ENCODE assay signal across 14 cellular contexts in genomic region chr19:55658846-55659459, GRCh38. TPM values are rescaled to one million over a fixed set of nuclear protein-coding genes. Genes with fewer than 3 reads are reported as not detected.
DNase-seq lines count a peak whose midpoint lies in the region; ATAC-seq, FAIRE-seq and TF ChIP-seq lines count a peak whose summit lies in the region.
"Had no signal": no experiment of that assay in that cellular context is flagged by ENCODE, and none has a peak within 500 bp of the region (broad histone marks: within the 10 kb centered on the region; RNA-seq: fewer than 3 reads in every experiment).

No MANE protein-coding gene starts in this region.

- no peaks in the 10 kb centered on the region for H3K27me3 ChIP-seq in left ventricle myocardium inferior (ENCODE audit: low read depth)
- H3K27me3 ChIP-seq: esophagus squamous epithelium, ovary, uterus had no signal

- H3K9me3 Mint-ChIP-seq in activated CD4-positive, alpha-beta T cell treated with anti-CD3 and anti-CD28 coated beads, Interleukin-2, amount 10 ng/mL, durations not matched to agents 24 days and 14 days = no peaks in the 10 kb centered on the region

- no peak overlapping the region for H3K27ac ChIP-seq in left ventricle myocardium inferior (replicated peaks)
- peak overlapping the region; percentile 100; the same call in 1 of the 2 replicates for H3K27ac ChIP-seq in VCaP
- H3K27ac ChIP-seq in kidney (ENCODE audit: low read depth in 2 of 2, low read length in 2 of 2) = no peak overlapping the region
- H3K27ac ChIP-seq: esophagus squamous epithelium, ovary, uterus had no signal

- H3K36me3 Mint-ChIP-seq in activated CD4-positive, alpha-beta T cell treated with anti-CD3 and anti-CD28 coated beads, Interleukin-2, amount 10 ng/mL, durations not matched to agents 24 days and 14 days (ENCODE audit: low read depth) = peaks cover 68% of the 10 kb centered on the region

- no peak overlapping the region for H3K27ac Mint-ChIP-seq in activated CD4-positive, alpha-beta T cell treated with anti-CD3 and anti-CD28 coated beads, Interleukin-2, amount 10 ng/mL, durations not matched to agents 24 days and 14 days

- H3K4me3 Mint-ChIP-seq in activated CD4-positive, alpha-beta T cell treated with anti-CD3 and anti-CD28 coated beads, Interleukin-2, amount 10 ng/mL, durations not matched to agents 24 days and 14 days = no peak overlapping the region

- intact Hi-C loops in left ventricle myocardium inferior (cut with micrococcal nuclease) = no loop called here
- intact Hi-C loops in left cardiac atrium (cut with DNase I) = no loop called here
- intact Hi-C loops in kidney (cut with DNase I) = no loop called here
- intact Hi-C loops in activated CD4-positive, alpha-beta T cell treated with anti-CD3 and anti-CD28 coated beads, Interleukin-2, amount 10 ng/mL, durations not matched to agents 24 days and 14 days (cut with micrococcal nuclease) = loop anchor here (10.0 kb wide), 2 partner anchors 404 to 656 kb away; partner anchors contain the start of genes PPP6R1 and ZSCAN5A

- no peaks in the 10 kb centered on the region for H3K9me3 ChIP-seq in left ventricle myocardium inferior (replicated peaks)
- H3K9me3 ChIP-seq in kidney (ENCODE audit: control insufficient read depth in 1 of 2, low read length in 2 of 2) = no peaks in the 10 kb centered on the region
- H3K9me3 ChIP-seq: esophagus squamous epithelium, ovary, uterus had no signal

- H3K4me3 ChIP-seq in left ventricle myocardium inferior (peak overlapping the region; percentile 8), kidney (ENCODE audit: low read length in 2 of 2) (no peak overlapping the region)
- H3K4me3 ChIP-seq: ovary, uterus had no signal

- H3K4me1 ChIP-seq in left ventricle myocardium inferior (peaks cover 57% of the 10 kb centered on the region), kidney (ENCODE audit: control insufficient read depth in 1 of 2, insufficient read depth in 1 of 2, low read depth in 1 of 2, low read length in 2 of 2) (peaks cover 10 to 29% of the 10 kb centered on the region in 2 donors)

- H3K9ac ChIP-seq in kidney (ENCODE audit: low read length in 2 of 2) = no peak overlapping the region

- DNase-seq in left ventricle myocardium inferior = no peak
- no peak for DNase-seq in left cardiac atrium
- peak; percentile 61 for DNase-seq in kidney
- DNase-seq in activated CD4-positive, alpha-beta T cell treated with anti-CD3 and anti-CD28 coated beads, Interleukin-2, amount 10 ng/mL, durations not matched to agents 24 days and 14 days = no peak
- DNase-seq: activated effector memory CD4-positive, alpha-beta T cell treated with anti-CD3 and anti-CD28 coated beads, Interleukin-2, amount 50 U/mL, for 16 hours; esophagus squamous epithelium; hypothalamus; NCI-H2081; uterus had no signal

- ATAC-seq in left cardiac atrium (no peak), GM19452 (IDR thresholded peaks at IDR 0.05; ENCODE audit: unreplicated experiment) (no peak), GM18502 (IDR thresholded peaks at IDR 0.05; ENCODE audit: poor library complexity, unreplicated experiment) (no peak), HG03439 (IDR thresholded peaks at IDR 0.05; ENCODE audit: unreplicated experiment) (no peak)

- no peak for FAIRE-seq in kidney (lab: Jason Lieb, UNC)

- H3K36me3 ChIP-seq in left ventricle myocardium inferior (peaks cover 48% of the 10 kb centered on the region), kidney (ENCODE audit: control insufficient read depth in 1 of 2, insufficient read depth in 2 of 2, low read length in 2 of 2) (peaks cover 20 to 32% of the 10 kb centered on the region in 2 donors)
- H3K36me3 ChIP-seq: ovary, uterus had no signal

- TF ChIP-seq CTCF in left ventricle myocardium inferior (IDR thresholded peaks at IDR 0.05; ENCODE audit: borderline replicate concordance) = no peak
- no peak for TF ChIP-seq CTCF in VCaP (conservative IDR thresholded peaks at IDR 0.05)
- TF ChIP-seq CTCF in kidney (IDR thresholded peaks at IDR 0.05; ENCODE audit: borderline replicate concordance, extremely low read depth, insufficient read depth) = no peak

- peaks cover 31% of the 10 kb centered on the region for H3K4me1 Mint-ChIP-seq in activated CD4-positive, alpha-beta T cell treated with anti-CD3 and anti-CD28 coated beads, Interleukin-2, amount 10 ng/mL, durations not matched to agents 24 days and 14 days

- no peaks in the 10 kb centered on the region for H3K27me3 Mint-ChIP-seq in activated CD4-positive, alpha-beta T cell treated with anti-CD3 and anti-CD28 coated beads, Interleukin-2, amount 10 ng/mL, durations not matched to agents 24 days and 14 days

RNA-seq across cellular contexts. Expression of gene U2AF2, which starts 4.1 kb away (rescaled TPM):
- total RNA-seq in left ventricle myocardium inferior (74.0 TPM), left cardiac atrium (10 to 100 TPM; 82.4 to 87.5 TPM), kidney (161 TPM)
- polyA plus RNA-seq in kidney (ENCODE audit: insufficient read depth, low read depth, low replicate concordance) = 54.8 TPM
- 390 and 394 TPM in 2 replicates for total RNA-seq in activated CD4-positive, alpha-beta T cell treated with anti-CD3 and anti-CD28 coated beads, Interleukin-2, amount 10 ng/mL, durations not matched to agents 24 days and 14 days

RNA-seq across cellular contexts. Expression of gene CCDC106, which starts 10.9 kb away (rescaled TPM):
- 14.6 TPM for total RNA-seq in left ventricle myocardium inferior
- 10 to 100 TPM; 17.4 to 19.4 TPM for total RNA-seq in left cardiac atrium
- total RNA-seq in kidney = 22.7 TPM
- 51.9 TPM for polyA plus RNA-seq in kidney (ENCODE audit: insufficient read depth, low read depth, low replicate concordance)
- 8.0 and 9.0 TPM in 2 replicates for total RNA-seq in activated CD4-positive, alpha-beta T cell treated with anti-CD3 and anti-CD28 coated beads, Interleukin-2, amount 10 ng/mL, durations not matched to agents 24 days and 14 days

RNA-seq across cellular contexts. Expression of gene ZNF581, which starts 15.5 kb away (rescaled TPM):
- total RNA-seq in left ventricle myocardium inferior (7.1 TPM), left cardiac atrium (1 to 10 TPM; 8.4 to 8.6 TPM), kidney (23.6 TPM)
- polyA plus RNA-seq in kidney (ENCODE audit: insufficient read depth, low read depth, low replicate concordance) = 22.0 TPM
- total RNA-seq in activated CD4-positive, alpha-beta T cell treated with anti-CD3 and anti-CD28 coated beads, Interleukin-2, amount 10 ng/mL, durations not matched to agents 24 days and 14 days = 32.7 and 33.0 TPM in 2 replicates

RNA-seq across cellular contexts. Expression of gene EPN1, which starts 16.1 kb away (rescaled TPM):
- total RNA-seq in left ventricle myocardium inferior = 205 TPM
- 100 to 1,000 TPM; 148 to 165 TPM for total RNA-seq in left cardiac atrium
- 145 TPM for total RNA-seq in kidney
- 138 TPM for polyA plus RNA-seq in kidney (ENCODE audit: insufficient read depth, low read depth, low replicate concordance)
- 44.7 and 45.4 TPM in 2 replicates for total RNA-seq in activated CD4-positive, alpha-beta T cell treated with anti-CD3 and anti-CD28 coated beads, Interleukin-2, amount 10 ng/mL, durations not matched to agents 24 days and 14 days

RNA-seq across cellular contexts. Expression of gene ZNF580, which starts 18.2 kb away (rescaled TPM):
- total RNA-seq in left ventricle myocardium inferior = 11.8 TPM
- total RNA-seq in left cardiac atrium = 10 to 100 TPM; 17.7 to 27.7 TPM
- 56.8 TPM for total RNA-seq in kidney
- 47.0 TPM for polyA plus RNA-seq in kidney (ENCODE audit: insufficient read depth, low read depth, low replicate concordance)
- total RNA-seq in activated CD4-positive, alpha-beta T cell treated with anti-CD3 and anti-CD28 coated beads, Interleukin-2, amount 10 ng/mL, durations not matched to agents 24 days and 14 days = 38.3 and 39.1 TPM in 2 replicates
